ENCODE assay signal across 29 cellular contexts in the genomic region with DNA sequence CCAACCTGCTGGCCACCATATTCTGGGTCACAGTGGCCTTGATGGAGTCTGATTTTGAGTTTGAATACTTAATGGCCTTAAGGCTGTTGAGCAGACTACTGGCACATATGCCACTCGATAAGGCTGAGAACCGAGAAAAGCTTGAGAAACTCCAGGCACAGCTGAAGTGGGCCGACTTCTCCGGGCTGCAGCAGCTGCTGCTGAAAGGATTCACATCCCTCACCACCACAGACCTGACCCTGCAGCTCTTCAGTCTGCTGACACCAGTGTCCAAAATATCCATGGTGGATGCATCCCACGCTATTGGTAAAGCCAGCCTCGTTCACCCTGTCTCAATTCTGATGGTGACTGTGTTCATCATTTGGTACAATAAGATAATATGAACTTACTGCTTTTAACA.
"Had no signal": no experiment of that assay in that cellular context is flagged by ENCODE, and none has a peak within 500 bp of the region (broad histone marks: within the 10 kb centered on the region; RNA-seq: fewer than 3 reads in every experiment).

No MANE protein-coding gene starts in this region.

- H3K27me3 ChIP-seq: brain microvascular endothelial cell, esophagus muscularis mucosa, foreskin keratinocyte, gastrocnemius medialis, heart left ventricle had no signal

- DNase-seq: activated B cell treated with CpG ODN at 0.5 μM for 24 hours; activated CD4-positive, alpha-beta T cell treated with anti-CD3 and anti-CD28 coated beads for 48 hours; activated CD4-positive, alpha-beta T cell treated with anti-CD3 and anti-CD28 coated beads, Interleukin-2, amount 50 U/mL, for 1 hour; activated CD4-positive, alpha-beta T cell treated with anti-CD3 and anti-CD28 coated beads, Interleukin-2, amount 50 U/mL, for 48 hours; activated CD8-positive, alpha-beta memory T cell treated with anti-CD3 and anti-CD28 coated beads for 24 hours; activated CD8-positive, alpha-beta T cell treated with anti-CD3 and anti-CD28 coated beads for 36 hours; activated effector memory CD4-positive, alpha-beta T cell treated with Interleukin-2 at 50 U/mL for 16 hours; activated gamma-delta T cell treated with Interleukin-2 at 50 U/mL for 16 hours; activated naive CD4-positive, alpha-beta T cell treated with anti-CD3 and anti-CD28 coated beads, Interleukin-2, amount 50 U/mL, for 16 hours; activated naive CD4-positive, alpha-beta T cell treated with Interleukin-2 at 50 U/mL for 16 hours; activated T-cell treated with anti-CD3 and anti-CD28 coated beads, Interleukin-2, amount 50 U/mL, for 4 hours; amniotic stem cell; anterior cingulate cortex; brain microvascular endothelial cell; dermis blood vessel endothelial cell; effector CD4-positive, alpha-beta T cell; effector memory CD8-positive, alpha-beta T cell; erythroblast; foreskin keratinocyte; gastrocnemius medialis; glutamatergic neuron; heart left ventricle; T-helper 17 cell; T1000; WERI-Rb-1 had no signal

- H3K36me3 ChIP-seq: brain microvascular endothelial cell had no signal

- H3K4me1 ChIP-seq: foreskin keratinocyte, gastrocnemius medialis had no signal

- ATAC-seq: activated CD4-positive, CD25-positive, alpha-beta regulatory T cell treated with anti-CD3 and anti-CD28 coated beads, Interleukin-2, amount 50 U/mL, for 24 hours; activated CD8-positive, alpha-beta T cell treated with anti-CD3 and anti-CD28 coated beads for 36 hours; activated T-cell treated with anti-CD3 and anti-CD28 coated beads, Interleukin-2, amount 50 U/mL, for 4 hours; activated T-helper 17 cell treated with anti-CD3 and anti-CD28 coated beads, Interleukin-2, amount 50 U/mL, for 72 hours; effector memory CD8-positive, alpha-beta T cell; foreskin keratinocyte; gastrocnemius medialis; heart left ventricle; T-helper 17 cell had no signal

- H3K27ac ChIP-seq: brain microvascular endothelial cell, coronary artery, esophagus muscularis mucosa, foreskin keratinocyte, gastrocnemius medialis, heart left ventricle, WERI-Rb-1 had no signal

- H3K9me3 ChIP-seq: esophagus muscularis mucosa, gastrocnemius medialis, heart left ventricle had no signal

- H3K4me3 ChIP-seq: coronary artery, esophagus muscularis mucosa, gastrocnemius medialis, heart left ventricle had no signal
